ENCODE assay signal across 11 cellular contexts in genomic region chr7:82050134-82050533, GRCh38.
A peak's percentile ranks its signal among the peaks of the same experiment; 100 is the strongest.
DNase-seq lines count a peak whose midpoint lies in the region; ATAC-seq and TF ChIP-seq lines count a peak whose summit lies in the region.
"Had no signal": no experiment of that assay in that cellular context is flagged by ENCODE, and none has a peak within 500 bp of the region (broad histone marks: within the 10 kb centered on the region; RNA-seq: fewer than 3 reads in every experiment).

No MANE protein-coding gene starts in this region.

- CTCF ChIA-PET in T-cell (lab: Charles Lee): no interaction called here

- POLR2A ChIA-PET in T-cell (lab: Charles Lee): no interaction called here

- TF ChIP-seq CTCF in omental fat pad (IDR thresholded peaks at IDR 0.05) (no peak), vagina (IDR thresholded peaks at IDR 0.05) (no peak)

- no peaks in the 10 kb centered on the region for H3K4me1 Mint-ChIP-seq in T-cell

- H3K4me1 ChIP-seq in vagina: peaks cover 18% of the 10 kb centered on the region

- no peaks in the 10 kb centered on the region for H3K36me3 ChIP-seq in vagina

- no peak overlapping the region for H3K27ac Mint-ChIP-seq in T-cell
- H3K27ac Mint-ChIP-seq: endodermal cell had no signal

- ATAC-seq in omental fat pad (ENCODE audit: low FRiP score) (peak; percentile 87), left lobe of liver (no peak), T-cell (replicated peaks in 1 of 4) (no peak), HG03196 (IDR thresholded peaks at IDR 0.05; ENCODE audit: unreplicated experiment) (no peak)

- peaks cover 0 to under 1% (median 0%) of the 10 kb centered on the region in 3 donors for H3K9me3 Mint-ChIP-seq in T-cell
- H3K9me3 Mint-ChIP-seq: endodermal cell had no signal

- no peaks in the 10 kb centered on the region for H3K9me3 ChIP-seq in vagina

- H3K27me3 Mint-ChIP-seq in T-cell: no peaks in the 10 kb centered on the region

- H3K4me3 ChIP-seq in vagina: no peak overlapping the region

- no peak overlapping the region for H3K4me3 Mint-ChIP-seq in T-cell
- H3K4me3 Mint-ChIP-seq: endodermal cell had no signal

- peak; percentile 78 for DNase-seq in DMS153 (lab: John Stamatoyannopoulos, UW)
- DNase-seq in LoVo (ENCODE audit: low spot score): peak; percentile 42
- peak; percentile 61 for DNase-seq in dermis blood vessel endothelial cell
- DNase-seq in omental fat pad (ENCODE audit: low spot score): peak; percentile 22
- DNase-seq in left lobe of liver (ENCODE audit: low spot score): no peak
- DNase-seq in T-cell: no peak
- no peak for DNase-seq in vagina (ENCODE audit: extremely low spot score in 2 of 2)
- DNase-seq: endodermal cell; stimulated activated CD4-positive, alpha-beta T cell treated with anti-CD3 and anti-CD28 coated beads, Interleukin-1b, Interleukin-23, amount 100 ng/mL, for 48 hours had no signal

- intact Hi-C loops in vagina (cut with DNase I): no loop called here

- no peaks in the 10 kb centered on the region for H3K27me3 ChIP-seq in vagina

- no peak overlapping the region for H3K27ac ChIP-seq in vagina
- H3K27ac ChIP-seq: HL-60 had no signal

- H3K36me3 Mint-ChIP-seq in T-cell: no peaks in the 10 kb centered on the region

- TF ChIP-seq POLR2A in vagina (IDR thresholded peaks at IDR 0.05): no peak

Comparison
In these comparisons a context has a peak if more than half of its experiments do, and no peak if none do; other contexts are left out.
1. DNase-seq: peak in DMS153 (single experiment), LoVo (single experiment), dermis blood vessel endothelial cell (single experiment) and omental fat pad (single experiment); none in left lobe of liver (single experiment), T-cell (0 of 34) and vagina (0 of 2).